In the genomic region with DNA sequence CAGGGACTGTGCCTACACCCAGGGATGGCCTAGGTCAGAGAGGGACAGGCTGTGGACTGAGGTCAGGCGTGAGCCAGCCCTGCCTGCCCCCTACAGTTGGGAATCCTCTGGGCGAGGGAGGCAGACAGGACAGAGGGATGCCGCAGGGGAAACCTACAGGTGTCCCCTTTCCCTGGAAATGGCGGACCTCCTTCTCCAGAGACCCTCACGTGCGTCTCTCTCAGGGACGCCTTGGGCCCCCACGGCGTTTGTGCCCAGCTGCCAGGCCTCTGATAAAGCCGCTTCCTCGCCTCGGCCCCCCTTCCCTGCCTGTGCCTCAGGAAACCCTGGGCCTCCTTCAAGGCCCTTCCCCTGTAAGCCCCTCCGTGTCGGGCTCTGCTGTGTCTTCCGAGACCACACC, we compare ENCODE assay signal across 8 cellular contexts.
DNase-seq lines count a peak whose midpoint lies in the region; ATAC-seq and TF ChIP-seq lines count a peak whose summit lies in the region.

No MANE protein-coding gene starts in this region.

- H3K9ac ChIP-seq in parathyroid adenoma, result no peak overlapping the region

- H3K27ac ChIP-seq in ACC112 (ENCODE audit: low read depth, low read length) (peak overlapping the region; percentile 97), SJCRH30 (peak overlapping the region; percentile 83), esophagus (ENCODE audit: low read depth in 2 of 2, low read length in 1 of 2) (peak overlapping the region; percentile 82 to 83), parathyroid adenoma (peak overlapping the region; percentile 60)

- no peaks in the 10 kb centered on the region for H3K36me3 ChIP-seq in ACC112 (ENCODE audit: insufficient read depth, low read length)
- no peaks in the 10 kb centered on the region for H3K36me3 ChIP-seq in SJCRH30
- H3K36me3 ChIP-seq in esophagus (ENCODE audit: control insufficient read depth in 2 of 2, insufficient read depth in 2 of 2, low read length in 1 of 2), result no peaks in the 10 kb centered on the region
- no peaks in the 10 kb centered on the region for H3K36me3 ChIP-seq in parathyroid adenoma (ENCODE audit: control insufficient read depth, insufficient read depth, low read length)

- peak overlapping the region; percentile 38 for H3K4me2 ChIP-seq in parathyroid adenoma (ENCODE audit: low read length)

- no peak for TF ChIP-seq CTCF in parathyroid adenoma (IDR thresholded peaks at IDR 0.05)

- DNase-seq in SJCRH30 (no peak), NCI-H69 (lab: John Stamatoyannopoulos, UW) (no peak), hypothalamus (lab: John Stamatoyannopoulos, UW) (no peak), NCI-H510A (lab: John Stamatoyannopoulos, UW) (no peak)

- H2AFZ ChIP-seq in ACC112 (ENCODE audit: low read length, unreplicated experiment) (no peak overlapping the region), parathyroid adenoma (no peak overlapping the region)

- 67 to 75% methylated on average over 15 of the region's 15 CpGs for WGBS in esophagus, 2 donors

- no peak for ATAC-seq in GM18858 (IDR thresholded peaks at IDR 0.05; ENCODE audit: unreplicated experiment)

- H3K4me3 ChIP-seq in ACC112 (ENCODE audit: low read depth, low read length) (peak overlapping the region; percentile 48), SJCRH30 (peak overlapping the region; percentile 25), esophagus (ENCODE audit: low read depth in 1 of 2, low read length in 2 of 2) (no peak overlapping the region), parathyroid adenoma (ENCODE audit: low read depth, low read length) (no peak overlapping the region)

- H3K27me3 ChIP-seq in ACC112 (ENCODE audit: insufficient read depth, low read length), result no peaks in the 10 kb centered on the region
- no peaks in the 10 kb centered on the region for H3K27me3 ChIP-seq in SJCRH30
- no peaks in the 10 kb centered on the region for H3K27me3 ChIP-seq in esophagus (ENCODE audit: control insufficient read depth in 1 of 2, insufficient read depth in 2 of 2, low read length in 2 of 2)
- no peaks in the 10 kb centered on the region for H3K27me3 ChIP-seq in parathyroid adenoma (ENCODE audit: control insufficient read depth, insufficient read depth, low read length)

- H3K4me1 ChIP-seq in ACC112 (ENCODE audit: control insufficient read depth, insufficient read depth, low read length, unreplicated experiment), result peaks cover 35% of the 10 kb centered on the region
- H3K4me1 ChIP-seq in SJCRH30, result peaks cover 9% of the 10 kb centered on the region
- peaks cover 3 to 12% of the 10 kb centered on the region in 2 donors for H3K4me1 ChIP-seq in esophagus (ENCODE audit: control insufficient read depth in 2 of 2, insufficient read depth in 2 of 2, low read length in 1 of 2)
- no peaks in the 10 kb centered on the region for H3K4me1 ChIP-seq in parathyroid adenoma

- H3K9me3 ChIP-seq in SJCRH30 (replicated peaks) (no peaks in the 10 kb centered on the region), esophagus (ENCODE audit: control insufficient read depth in 2 of 2, insufficient read depth in 1 of 2, low read depth in 1 of 2, low read length in 1 of 2) (no peaks in the 10 kb centered on the region), parathyroid adenoma (ENCODE audit: control insufficient read depth, low read length) (no peaks in the 10 kb centered on the region)

- H3K79me2 ChIP-seq in ACC112 (ENCODE audit: control insufficient read depth, insufficient read depth, low read length, unreplicated experiment) (no peaks in the 10 kb centered on the region), parathyroid adenoma (no peaks in the 10 kb centered on the region)

Comparison
In these comparisons a context has a peak if more than half of its experiments do, and no peak if none do; other contexts are left out.
1. H3K4me3 ChIP-seq: peak in ACC112 (single experiment) and SJCRH30 (single experiment); none in esophagus (0 of 2) and parathyroid adenoma (single experiment).
2. Peak in every context shown above with its lines, with median percentiles within 50 percentile points of each other: H3K27ac ChIP-seq.